21 cellular contexts compared by ENCODE assay signal in genomic region chr10:87935290-87936141, GRCh38.
DNase-seq lines count a peak whose midpoint lies in the region; ATAC-seq and TF ChIP-seq lines count a peak whose summit lies in the region.
"Had no signal": no experiment of that assay in that cellular context is flagged by ENCODE, and none has a peak within 500 bp of the region (broad histone marks: within the 10 kb centered on the region; RNA-seq: fewer than 3 reads in every experiment).

No MANE protein-coding gene starts in this region.

- TF ChIP-seq CTCF in CD8-positive, alpha-beta T cell (IDR thresholded peaks at IDR 0.05), result no peak
- TF ChIP-seq CTCF in WTC11 (IDR thresholded peaks at IDR 0.05) (no peak), fibroblast of pulmonary artery (IDR thresholded peaks at IDR 0.05; ENCODE audit: low read length, missing control alignments) (no peak), nephron progenitor cell (IDR thresholded peaks at IDR 0.05) (no peak), ascending aorta (IDR thresholded peaks at IDR 0.05) (no peak)

- no peaks in the 10 kb centered on the region for H3K9me3 Mint-ChIP-seq in CD8-positive, alpha-beta T cell
- H3K9me3 Mint-ChIP-seq in WTC11 (no peaks in the 10 kb centered on the region), nephron progenitor cell (no peaks in the 10 kb centered on the region)
- H3K9me3 Mint-ChIP-seq: activated CD4-positive, alpha-beta T cell treated with anti-CD3 and anti-CD28 coated beads, Interleukin-2, amount 10 ng/mL, durations not matched to agents 7 days and 5 days; activated naive CD4-positive, alpha-beta T cell treated with anti-CD3 and anti-CD28 coated beads for 36 hours had no signal

- ATAC-seq in CD8-positive, alpha-beta T cell, result no peak
- ATAC-seq in WTC11, result no peak
- no peak for ATAC-seq in stimulated activated naive CD8-positive, alpha-beta T cell treated with anti-CD3 and anti-CD28 coated beads, Interleukin-15, Interleukin-2, amounts not matched to agents 100 U/mL and 50 U/mL, for 24 hours

- peaks cover 3% of the 10 kb centered on the region for H3K36me3 ChIP-seq in CD8-positive, alpha-beta T cell (ENCODE audit: insufficient read depth, low read length)
- H3K36me3 ChIP-seq in ascending aorta, result no peaks in the 10 kb centered on the region

- no peaks in the 10 kb centered on the region for H3K27me3 ChIP-seq in CD8-positive, alpha-beta T cell (ENCODE audit: insufficient read depth, low read length)
- no peaks in the 10 kb centered on the region for H3K27me3 ChIP-seq in ascending aorta
- H3K27me3 ChIP-seq: BLaER1, esophagus squamous epithelium, hepatocyte, pancreas, tibial artery had no signal

- no peaks in the 10 kb centered on the region for H3K27me3 Mint-ChIP-seq in CD8-positive, alpha-beta T cell (ENCODE audit: low read depth)
- H3K27me3 Mint-ChIP-seq in WTC11 (ENCODE audit: low read depth) (no peaks in the 10 kb centered on the region), nephron progenitor cell (ENCODE audit: low read depth, poor library complexity) (no peaks in the 10 kb centered on the region)
- H3K27me3 Mint-ChIP-seq: activated CD4-positive, alpha-beta T cell treated with anti-CD3 and anti-CD28 coated beads, Interleukin-2, amount 10 ng/mL, durations not matched to agents 7 days and 5 days had no signal

- peaks cover 6% of the 10 kb centered on the region for H3K4me1 ChIP-seq in CD8-positive, alpha-beta T cell (ENCODE audit: insufficient read depth, low read length)
- H3K4me1 ChIP-seq in ascending aorta, result peaks cover 0 to 38% of the 10 kb centered on the region in 2 donors
- H3K4me1 ChIP-seq: BLaER1 had no signal

- H3K4me1 Mint-ChIP-seq in CD8-positive, alpha-beta T cell (ENCODE audit: low read depth), result peaks cover 54% of the 10 kb centered on the region
- H3K4me1 Mint-ChIP-seq in WTC11, result peaks cover 42% of the 10 kb centered on the region
- H3K4me1 Mint-ChIP-seq in nephron progenitor cell, result peaks cover 5% of the 10 kb centered on the region

- H3K4me3 Mint-ChIP-seq in CD8-positive, alpha-beta T cell, result no peak overlapping the region
- no peak overlapping the region for H3K4me3 Mint-ChIP-seq in WTC11
- H3K4me3 Mint-ChIP-seq in nephron progenitor cell, result no peak overlapping the region
- H3K4me3 Mint-ChIP-seq: activated CD4-positive, alpha-beta T cell treated with anti-CD3 and anti-CD28 coated beads, Interleukin-2, amount 10 ng/mL, durations not matched to agents 7 days and 5 days; activated naive CD4-positive, alpha-beta T cell treated with anti-CD3 and anti-CD28 coated beads for 36 hours had no signal

- POLR2A ChIA-PET in CD8-positive, alpha-beta T cell (lab: Charles Lee), result no interaction called here
- POLR2A ChIA-PET in WTC11 (lab: Charles Lee), result no interaction called here

- H3K27ac ChIP-seq in CD8-positive, alpha-beta T cell (ENCODE audit: low read depth, low read length), result no peak overlapping the region
- H3K27ac ChIP-seq in ascending aorta, result peak overlapping the region in 1 of 2 donors; percentile 36
- H3K27ac ChIP-seq: BLaER1, esophagus squamous epithelium, hepatocyte, pancreas had no signal

- no peak overlapping the region for H3K4me3 ChIP-seq in CD8-positive, alpha-beta T cell (ENCODE audit: low read depth, low read length)
- H3K4me3 ChIP-seq in fibroblast of pulmonary artery (replicated peaks; ENCODE audit: low read depth, low read length), result no peak overlapping the region
- no peak overlapping the region for H3K4me3 ChIP-seq in ascending aorta
- H3K4me3 ChIP-seq: BLaER1, esophagus squamous epithelium, hepatocyte, pancreas, tibial artery had no signal

- intact Hi-C loops in CD8-positive, alpha-beta T cell (cut with DNase I, micrococcal nuclease), result loop anchor here in 1 of 2 experiments (1.0 to 2.0 kb wide), 2 partner anchors 11 to 21 kb away; no protein-coding TSS in a partner anchor
- intact Hi-C loops in ascending aorta (cut with DNase I), result loop anchor here (10.0 kb wide), 1 partner anchor 449 kb away; no protein-coding TSS in a partner anchor

- no peak for DNase-seq in CD8-positive, alpha-beta T cell
- DNase-seq in WTC11 (ENCODE audit: low spot score) (no peak), fibroblast of pulmonary artery (ENCODE audit: low read depth) (peak; percentile 71), nephron progenitor cell (no peak), NCI-H524 treated with DMSO at 0.1 percent for 48 hours (lab: John Stamatoyannopoulos, UW) (no peak), ascending aorta (ENCODE audit: low spot score in 2 of 2) (no peak)
- DNase-seq in stimulated activated naive CD8-positive, alpha-beta T cell treated with anti-CD3 and anti-CD28 coated beads, Interleukin-15, Interleukin-2, amounts not matched to agents 100 U/mL and 50 U/mL, for 24 hours, result no peak
- DNase-seq: activated CD4-positive, alpha-beta T cell treated with anti-CD3 and anti-CD28 coated beads, Interleukin-2, amount 10 ng/mL, durations not matched to agents 7 days and 5 days; activated naive CD4-positive, alpha-beta T cell treated with anti-CD3 and anti-CD28 coated beads for 36 hours; activated T-cell treated with anti-CD3 and anti-CD28 coated beads for 4 hours; DMS153; effector CD4-positive, alpha-beta T cell; esophagus squamous epithelium; H7; NCI-H1092; NCI-H2171; pancreas; small intestine; tibial artery had no signal

- peak overlapping the region; percentile 9 for H3K27ac Mint-ChIP-seq in CD8-positive, alpha-beta T cell
- H3K27ac Mint-ChIP-seq in WTC11 (peak overlapping the region; percentile 67), nephron progenitor cell (peak overlapping the region; percentile 87)
- H3K27ac Mint-ChIP-seq: activated CD4-positive, alpha-beta T cell treated with anti-CD3 and anti-CD28 coated beads, Interleukin-2, amount 10 ng/mL, durations not matched to agents 7 days and 5 days; activated naive CD4-positive, alpha-beta T cell treated with anti-CD3 and anti-CD28 coated beads for 36 hours had no signal

- peaks cover 54% of the 10 kb centered on the region for H3K36me3 Mint-ChIP-seq in CD8-positive, alpha-beta T cell
- H3K36me3 Mint-ChIP-seq in WTC11 (peaks cover 13% of the 10 kb centered on the region), nephron progenitor cell (ENCODE audit: low read depth) (peaks cover 46% of the 10 kb centered on the region)

- CTCF ChIA-PET in CD8-positive, alpha-beta T cell (lab: Charles Lee), result no interaction called here
- CTCF ChIA-PET in WTC11 (lab: Charles Lee), result no interaction called here

- H3K9me3 ChIP-seq in CD8-positive, alpha-beta T cell (ENCODE audit: low read length), result no peaks in the 10 kb centered on the region
- no peaks in the 10 kb centered on the region for H3K9me3 ChIP-seq in ascending aorta
- H3K9me3 ChIP-seq: BLaER1, esophagus squamous epithelium, pancreas, tibial artery had no signal

TF ChIP-seq in WTC11, 78 proteins besides CTCF, POLR2A, EP300 and RAD21 (continues in another document):
- no peak for TF ChIP-seq HMGXB4 (CRISPR knock-in tag; IDR thresholded peaks at IDR 0.05)
- no peak for TF ChIP-seq ZNF219 (CRISPR knock-in tag; IDR thresholded peaks at IDR 0.05; ENCODE audit: borderline replicate concordance)
- TF ChIP-seq CDX4 (CRISPR knock-in tag; IDR thresholded peaks at IDR 0.05; ENCODE audit: borderline replicate concordance), result no peak
- no peak for TF ChIP-seq STAT6 (CRISPR knock-in tag; conservative IDR thresholded peaks at IDR 0.05; ENCODE audit: low read depth)
- TF ChIP-seq FOXK1 (CRISPR knock-in tag; IDR thresholded peaks at IDR 0.05), result no peak
- TF ChIP-seq ZNF263 (CRISPR knock-in tag; IDR thresholded peaks at IDR 0.05; ENCODE audit: low read depth), result no peak
- TF ChIP-seq TCF7 (CRISPR knock-in tag; IDR thresholded peaks at IDR 0.05; ENCODE audit: low read depth), result no peak
- no peak for TF ChIP-seq ZNF416 (CRISPR knock-in tag; IDR thresholded peaks at IDR 0.05)
- no peak for TF ChIP-seq ESRRA (CRISPR knock-in tag; IDR thresholded peaks at IDR 0.05; ENCODE audit: borderline replicate concordance)
- no peak for TF ChIP-seq ZNF317 (CRISPR knock-in tag; IDR thresholded peaks at IDR 0.05; ENCODE audit: borderline replicate concordance, low read depth)
- no peak for TF ChIP-seq GRHL2 (CRISPR knock-in tag; IDR thresholded peaks at IDR 0.05; ENCODE audit: insufficient replicate concordance, severe bottlenecking)

Comparison
In these comparisons a context has a peak if more than half of its experiments do, and no peak if none do; other contexts are left out.
1. H3K27ac Mint-ChIP-seq: peak in every context shown above with its lines; median percentile 87 in nephron progenitor cell; 67 in WTC11; 9 in CD8-positive, alpha-beta T cell.